In genomic region chr21:40385883-40386282, GRCh38 we compare ENCODE assay signal across 15 cellular contexts.
"Had no signal": no experiment of that assay in that cellular context is flagged by ENCODE, and none has a peak within 500 bp of the region (broad histone marks: within the 10 kb centered on the region; RNA-seq: fewer than 3 reads in every experiment).

No MANE protein-coding gene starts in this region.

- H3K27ac ChIP-seq: epithelial cell of prostate, esophagus muscularis mucosa, gastrocnemius medialis, heart right ventricle, psoas muscle, right lobe of liver, spleen, tibial artery, upper lobe of left lung, uterus had no signal

- FAIRE-seq: kidney had no signal

- H3K27me3 ChIP-seq: esophagus muscularis mucosa, gastrocnemius medialis, right lobe of liver, tibial artery, upper lobe of left lung, uterus had no signal

- H3K4me1 ChIP-seq: gastrocnemius medialis, psoas muscle, tibial artery, uterus had no signal

- DNase-seq: effector memory CD4-positive, alpha-beta T cell; gastrocnemius medialis; stimulated activated CD4-positive, alpha-beta T cell treated with anti-CD3 and anti-CD28 coated beads, Interleukin-4, amount 100 ng/mL, for 24 hours; uterus had no signal

- H3K9me3 ChIP-seq: esophagus muscularis mucosa, gastrocnemius medialis, heart right ventricle, psoas muscle, right lobe of liver, tibial artery, upper lobe of left lung, uterus had no signal

- H3K36me3 ChIP-seq: esophagus muscularis mucosa, gastrocnemius medialis, heart right ventricle, right lobe of liver, spleen, tibial artery, upper lobe of left lung, uterus had no signal

- H3K4me3 ChIP-seq: gastrocnemius medialis, heart right ventricle, psoas muscle, right lobe of liver, spleen, tibial artery, upper lobe of left lung, uterus had no signal

- ATAC-seq: gastrocnemius medialis; naive thymus-derived CD4-positive, alpha-beta T cell; psoas muscle; stimulated activated memory B cell treated with anti-CD40 and anti-IgM and Interleukin-4, amounts not matched to agents 10 μg/mL and 1 μg/mL and 100 μg/mL, for 72 hours had no signal
